Comparison of ENCODE assay signal across 9 cellular contexts in the genomic region with DNA sequence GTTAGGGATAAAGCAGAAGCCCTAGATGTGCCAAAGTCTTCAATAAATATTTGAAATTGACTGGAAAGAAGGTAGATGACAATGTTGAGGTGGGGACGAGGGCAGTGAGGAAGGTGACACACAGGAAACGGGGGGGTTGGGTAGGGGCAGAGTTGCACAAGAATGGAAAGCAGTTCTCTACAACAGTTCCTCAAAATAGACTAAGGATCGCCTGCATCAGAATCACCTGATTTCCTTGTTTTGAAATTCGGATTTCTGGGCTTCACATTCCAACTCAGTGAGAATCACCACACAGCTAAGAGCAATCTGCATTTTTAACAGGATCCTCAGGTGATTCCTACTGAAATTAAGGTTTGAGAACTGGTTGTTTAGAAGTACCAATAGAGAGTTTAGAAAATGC.
DNase-seq lines count a peak whose midpoint lies in the region; ATAC-seq lines count a peak whose summit lies in the region.
"Had no signal": no experiment of that assay in that cellular context is flagged by ENCODE, and none has a peak within 500 bp of the region (broad histone marks: within the 10 kb centered on the region; RNA-seq: fewer than 3 reads in every experiment).

No MANE protein-coding gene starts in this region.

- H3K27me3 Mint-ChIP-seq in central memory CD8-positive, alpha-beta T cell = no peaks in the 10 kb centered on the region
- H3K27me3 Mint-ChIP-seq in naive B cell = no peaks in the 10 kb centered on the region

- ATAC-seq in GM21529 (IDR thresholded peaks at IDR 0.05; ENCODE audit: unreplicated experiment) (peak; percentile 67), naive B cell (ENCODE audit: low read depth in 2 of 2) (peak; percentile 96 to 98), HG03520 (IDR thresholded peaks at IDR 0.05; ENCODE audit: unreplicated experiment) (no peak)
- ATAC-seq in central memory CD8-positive, alpha-beta T cell (replicated peaks; ENCODE audit: extremely low read depth, poor library complexity, severe bottlenecking) = no peak
- ATAC-seq: left colon had no signal

- peaks cover 14% of the 10 kb centered on the region for H3K4me1 Mint-ChIP-seq in central memory CD8-positive, alpha-beta T cell
- peaks cover 21 to 29% (median 24%) of the 10 kb centered on the region in 3 donors for H3K4me1 Mint-ChIP-seq in naive B cell

- peak; percentile 51 for DNase-seq in NK-92 treated with Interleukin-12 subunit alpha and Interleukin-12 subunit beta, amount 100 ng/mL, for 24 hours (lab: John Stamatoyannopoulos, UW)
- DNase-seq in central memory CD8-positive, alpha-beta T cell (ENCODE audit: low spot score in 2 of 2) = no peak
- DNase-seq in naive B cell (peak; percentile 61), anterior cingulate cortex (lab: John Stamatoyannopoulos, UW) (no peak), RKO (ENCODE audit: low spot score) (no peak), NCI-H82 treated with DMSO at 0.1 percent for 48 hours (lab: John Stamatoyannopoulos, UW; ENCODE audit: unreplicated experiment) (no peak)

- H3K36me3 Mint-ChIP-seq in central memory CD8-positive, alpha-beta T cell (ENCODE audit: insufficient read depth) = peaks cover 2% of the 10 kb centered on the region
- peaks cover 10 to 17% of the 10 kb centered on the region in 2 donors for H3K36me3 Mint-ChIP-seq in naive B cell

- H3K9me3 Mint-ChIP-seq in central memory CD8-positive, alpha-beta T cell = peaks cover 7% of the 10 kb centered on the region
- H3K9me3 Mint-ChIP-seq in naive B cell = peaks cover 5 to 28% (median 22%) of the 10 kb centered on the region in 7 donors

- peak overlapping the region; percentile 39 for H3K27ac Mint-ChIP-seq in central memory CD8-positive, alpha-beta T cell (ENCODE audit: low read depth)
- peak overlapping the region; percentile 85 to 97 (median 90) for H3K27ac Mint-ChIP-seq in naive B cell

- no peak overlapping the region for H3K4me3 Mint-ChIP-seq in central memory CD8-positive, alpha-beta T cell
- H3K4me3 Mint-ChIP-seq in naive B cell = peak overlapping the region; percentile 37 to 88 (median 80)

Comparison
In these comparisons a context has a peak if more than half of its experiments do, and no peak if none do; other contexts are left out.
1. ATAC-seq: peak in GM21529 (single experiment) and naive B cell (2 of 2); none in central memory CD8-positive, alpha-beta T cell (single experiment) and HG03520 (single experiment).
2. DNase-seq: peak in NK-92 treated with Interleukin-12 subunit alpha and Interleukin-12 subunit beta, amount 100 ng/mL, for 24 hours (single experiment) and naive B cell (single experiment); none in central memory CD8-positive, alpha-beta T cell (0 of 2), anterior cingulate cortex (0 of 58), RKO (single experiment) and NCI-H82 treated with DMSO at 0.1 percent for 48 hours (single experiment).